ENCODE assay signal across 8 cellular contexts in genomic region chr5:179399327-179399726, GRCh38. TPM values are rescaled to one million over a fixed set of nuclear protein-coding genes. Genes with fewer than 3 reads are reported as not detected.
"Had no signal": no experiment of that assay in that cellular context is flagged by ENCODE, and none has a peak within 500 bp of the region (broad histone marks: within the 10 kb centered on the region; RNA-seq: fewer than 3 reads in every experiment).

No MANE protein-coding gene starts in this region.

RNA-seq across cellular contexts. Expression of gene ADAMTS2, which starts 54.1 kb away (rescaled TPM):
- total RNA-seq: activated naive CD4-positive, alpha-beta T cell treated with anti-CD3 and anti-CD28 coated beads for 36 hours; activated naive CD4-positive, alpha-beta T cell treated with anti-CD3 and anti-CD28 coated beads, Interleukin-2, amount 50 U/mL, for 72 hours; activated naive CD8-positive, alpha-beta T cell treated with anti-CD3 and anti-CD28 coated beads for 36 hours; activated naive CD8-positive, alpha-beta T cell treated with anti-CD3 and anti-CD28 coated beads, Interleukin-2, amount 10 ng/mL, durations not matched to agents 7 days and 5 days; activated T-cell treated with anti-CD3 and anti-CD28 coated beads, Interleukin-2, amount 50 U/mL, for 72 hours; activated T-helper 1 cell treated with anti-CD3 and anti-CD28 coated beads, Interleukin-12 subunit alpha, Interleukin-12 subunit beta, Interleukin-2, Interleukin-4 antibody, amounts not matched to agents 30 ng/mL and 10 ng/mL and 1 ng/mL, durations not matched to agents 14 hours and 24 hours and 36 hours; activated T-helper 17 cell treated with anti-CD3 and anti-CD28 coated beads, Interleukin-2, amount 50 U/mL, for 72 hours; activated T-helper 2 cell treated with anti-CD3 and anti-CD28 coated beads, Interferon-gamma antibody, Interleukin-2, Interleukin-4, amounts not matched to agents 10 μg/mL and 5 μg/mL and 100 μg/mL, durations not matched to agents 14 hours and 24 hours and 36 hours had no signal
